Comparison of ENCODE assay signal across 8 cellular contexts in the genomic region with DNA sequence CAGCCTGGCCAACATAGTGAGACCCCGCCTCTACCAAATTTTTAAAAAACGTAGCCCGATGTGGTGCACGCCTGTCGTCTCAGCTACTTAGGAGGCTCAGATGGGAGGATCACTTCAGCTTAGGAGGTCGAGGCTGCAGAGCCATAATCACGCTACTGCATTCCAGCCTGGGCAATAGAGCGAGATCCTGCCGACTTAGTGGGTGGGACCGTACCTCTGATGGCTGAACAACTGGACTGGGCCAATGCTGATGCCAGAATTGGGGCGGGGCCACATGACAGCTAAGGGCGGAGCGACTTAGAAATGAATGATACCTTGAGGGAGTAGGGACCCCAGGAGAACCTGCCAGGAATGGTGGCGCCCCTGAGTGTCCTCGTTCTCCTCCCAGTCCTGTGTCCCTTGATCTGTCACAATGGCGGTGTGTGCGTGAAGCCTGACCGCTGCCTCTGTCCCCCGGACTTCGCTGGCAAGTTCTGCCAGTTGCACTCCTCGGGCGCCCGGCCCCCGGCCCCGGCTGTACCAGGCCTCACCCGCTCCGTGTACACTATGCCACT. TPM values are rescaled to one million over a fixed set of nuclear protein-coding genes. Genes with fewer than 3 reads are reported as not detected.
A peak's percentile ranks its signal among the peaks of the same experiment; 100 is the strongest.
DNase-seq lines count a peak whose midpoint lies in the region; ATAC-seq, FAIRE-seq and TF ChIP-seq lines count a peak whose summit lies in the region.

No MANE protein-coding gene starts in this region.

- H3K4me1 Mint-ChIP-seq in CD4-positive, alpha-beta T cell (ENCODE audit: low read depth), result peaks cover 77% of the 10 kb centered on the region
- H3K4me1 Mint-ChIP-seq in neural crest cell, result peaks cover 39% of the 10 kb centered on the region

- H3K79me2 ChIP-seq in MM.1S (ENCODE audit: low read length), result no peaks in the 10 kb centered on the region

- no peak for ATAC-seq in CD4-positive, alpha-beta T cell (ENCODE audit: poor library complexity)

- H3K9me2 ChIP-seq in MM.1S (replicated peaks; ENCODE audit: insufficient read depth, low read length), result no peaks in the 10 kb centered on the region

- no peak for TF ChIP-seq CTCF in CD4-positive, alpha-beta T cell (IDR thresholded peaks at IDR 0.05)
- no peak for TF ChIP-seq CTCF in MM.1S (IDR thresholded peaks at IDR 0.05; ENCODE audit: low read length)
- no peak for TF ChIP-seq CTCF in coronary artery (IDR thresholded peaks at IDR 0.05)
- no peak for TF ChIP-seq CTCF in neural crest cell (conservative IDR thresholded peaks at IDR 0.05)

- CTCF ChIA-PET in CD4-positive, alpha-beta T cell (lab: Charles Lee), result interaction anchor here (1.0 to 4.0 kb wide), 11 partner anchors 10 to 657 kb away, joined by 3 to 37 read pairs (median 5); no protein-coding TSS in a partner anchor

- FAIRE-seq in H54 (lab: Jason Lieb, UNC), result no peak

- H2AFZ ChIP-seq in MM.1S (ENCODE audit: low read length), result peak overlapping the region; percentile 98

- H3K4me2 ChIP-seq in MM.1S (ENCODE audit: low read depth, low read length), result peak overlapping the region; percentile 99

- DNase-seq in CD4-positive, alpha-beta T cell, result no peak
- peak; percentile 40 for DNase-seq in MM.1S
- peak; percentile 76 for DNase-seq in coronary artery (ENCODE audit: low spot score)
- DNase-seq in neural crest cell (ENCODE audit: low read depth, low spot score), result no peak
- DNase-seq in mesenteric fat pad (ENCODE audit: low spot score), result no peak
- no peak for DNase-seq in stimulated activated CD4-positive, alpha-beta T cell treated with anti-CD3 and anti-CD28 coated beads, Interleukin-2, amount 100 ng/mL, for 24 hours
- no peak for DNase-seq in NCI-H1417 treated with DMSO at 0.1 percent for 48 hours (lab: John Stamatoyannopoulos, UW)
- DNase-seq in H54 (ENCODE audit: insufficient read length, low spot score), result no peak

- H3K9ac ChIP-seq in MM.1S (ENCODE audit: low read length), result peak overlapping the region; percentile 65; the same call in 1 of the 2 replicates

- peaks cover 31% of the 10 kb centered on the region for H3F3A ChIP-seq in MM.1S (ENCODE audit: insufficient read depth, low read length)

- peak overlapping the region; percentile 88 for H3K27ac Mint-ChIP-seq in CD4-positive, alpha-beta T cell
- no peak overlapping the region for H3K27ac Mint-ChIP-seq in neural crest cell (ENCODE audit: unreplicated experiment)

- peaks cover 30% of the 10 kb centered on the region for H3K4me1 ChIP-seq in MM.1S (ENCODE audit: low read length)

- no peaks in the 10 kb centered on the region for H3K36me3 Mint-ChIP-seq in CD4-positive, alpha-beta T cell (ENCODE audit: low read depth)
- H3K36me3 Mint-ChIP-seq in neural crest cell (ENCODE audit: low read depth), result peaks cover 4% of the 10 kb centered on the region

- POLR2A ChIA-PET in CD4-positive, alpha-beta T cell (lab: Charles Lee), result interaction anchor here (0.6 to 4.0 kb wide), 26 partner anchors 9 to 1169 kb away, joined by 3 to 51 read pairs (median 4); a partner anchor contains a TSS

- H3K27me3 Mint-ChIP-seq in CD4-positive, alpha-beta T cell, result peaks cover 27% of the 10 kb centered on the region
- peaks cover 89% of the 10 kb centered on the region for H3K27me3 Mint-ChIP-seq in neural crest cell (ENCODE audit: low read depth)

- peak overlapping the region; percentile 75 for H3K27ac ChIP-seq in CD4-positive, alpha-beta T cell (ENCODE audit: low read depth, low read length)
- H3K27ac ChIP-seq in MM.1S (ENCODE audit: low read length), result peak overlapping the region; percentile 79
- peak overlapping the region; percentile 48 to 98 for H3K27ac ChIP-seq in coronary artery

- H3K4me3 Mint-ChIP-seq in CD4-positive, alpha-beta T cell, result peak overlapping the region; percentile 88
- H3K4me3 Mint-ChIP-seq in neural crest cell, result peak overlapping the region; percentile 68

- no peaks in the 10 kb centered on the region for H3K36me3 ChIP-seq in MM.1S (replicated peaks; ENCODE audit: insufficient read depth, low read length)

- intact Hi-C loops in CD4-positive, alpha-beta T cell (cut with DNase I, micrococcal nuclease), result loop anchor here (1.0 to 5.0 kb wide), 7 partner anchors 10 to 317 kb away; a partner anchor contains a TSS

- H3K4me3 ChIP-seq in MM.1S (ENCODE audit: low read length), result peak overlapping the region; percentile 87
- peak overlapping the region; percentile 92 for H3K4me3 ChIP-seq in coronary artery

- no peak for TF ChIP-seq POLR2A in H54 (IDR thresholded peaks at IDR 0.05; ENCODE audit: low read depth, low read length)

- no peaks in the 10 kb centered on the region for H3K9me3 Mint-ChIP-seq in CD4-positive, alpha-beta T cell
- no peaks in the 10 kb centered on the region for H3K9me3 Mint-ChIP-seq in neural crest cell

- H3K27me3 ChIP-seq in CD4-positive, alpha-beta T cell (ENCODE audit: control insufficient read depth, insufficient read depth, low read length), result peaks cover 21% of the 10 kb centered on the region
- H3K27me3 ChIP-seq in MM.1S (replicated peaks; ENCODE audit: insufficient read depth, low read length), result peaks cover 20% of the 10 kb centered on the region

- no peaks in the 10 kb centered on the region for H3K9me3 ChIP-seq in CD4-positive, alpha-beta T cell (ENCODE audit: control insufficient read depth, low read length)
- H3K9me3 ChIP-seq in MM.1S (replicated peaks; ENCODE audit: insufficient read depth, low read length), result no peaks in the 10 kb centered on the region

- no peaks in the 10 kb centered on the region for H4K20me1 ChIP-seq in MM.1S (ENCODE audit: insufficient read depth, low read length)

RNA-seq across cellular contexts. Expression of a gene that starts 3.6 kb away (rescaled TPM):
- total RNA-seq in CD4-positive, alpha-beta T cell, result 100 to 1,000 TPM; 116 to 134 TPM
- total RNA-seq in neural crest cell (125 TPM in 2 replicates), mesenteric fat pad (217 TPM)

RNA-seq across cellular contexts. Expression of a gene that starts 28.1 kb away (rescaled TPM):
- total RNA-seq in CD4-positive, alpha-beta T cell, result 10 to 100 TPM; 82.5 to 92.9 TPM
- total RNA-seq in neural crest cell (72.0 and 76.3 TPM in 2 replicates), mesenteric fat pad (54.3 TPM)

Comparison
In these comparisons a context has a peak if more than half of its experiments do, and no peak if none do; other contexts are left out.
1. DNase-seq: peak in MM.1S (single experiment) and coronary artery (single experiment); none in CD4-positive, alpha-beta T cell (0 of 10), neural crest cell (single experiment), mesenteric fat pad (single experiment), stimulated activated CD4-positive, alpha-beta T cell treated with anti-CD3 and anti-CD28 coated beads, Interleukin-2, amount 100 ng/mL, for 24 hours (0 of 2), NCI-H1417 treated with DMSO at 0.1 percent for 48 hours (single experiment) and H54 (single experiment).
2. Peak in every context shown above with its lines, with median percentiles within 50 percentile points of each other: H3K27ac ChIP-seq.